ENCODE assay signal across 24 cellular contexts in the genomic region with DNA sequence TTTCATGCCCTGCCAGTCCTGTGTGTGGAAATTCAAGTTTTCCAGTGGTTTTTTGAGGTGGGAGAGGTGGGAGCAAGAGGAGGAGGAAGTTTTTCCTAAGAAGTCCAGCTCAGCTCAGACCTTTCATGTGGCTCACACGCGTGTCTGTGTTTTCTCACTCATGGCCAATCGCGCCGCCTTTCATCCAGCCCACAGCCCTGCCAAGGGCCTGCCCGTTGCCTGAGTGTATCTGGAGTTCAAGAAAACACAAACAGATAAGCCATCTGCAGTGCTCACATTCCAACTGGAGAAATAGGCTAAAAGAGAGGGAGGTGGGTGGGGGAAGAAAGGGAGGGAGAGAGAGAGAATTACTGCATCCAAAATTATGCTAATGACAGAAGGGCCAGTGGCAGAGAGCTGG.
"Had no signal": no experiment of that assay in that cellular context is flagged by ENCODE, and none has a peak within 500 bp of the region (broad histone marks: within the 10 kb centered on the region; RNA-seq: fewer than 3 reads in every experiment).

No MANE protein-coding gene starts in this region.

- H3K4me3 ChIP-seq: heart left ventricle, left lung, lung, ovary, right atrium auricular region, skin epidermis, suprapubic skin, thoracic aorta, tibial artery, upper lobe of right lung had no signal

- H3K27me3 ChIP-seq: ovary, right atrium auricular region, upper lobe of right lung had no signal

- H3K36me3 Mint-ChIP-seq: mesothelial cell of epicardium; natural killer cell treated with Interleukin-12 subunit alpha and Interleukin-12 subunit beta and Interleukin-15 and Interleukin-18, amount 100 ng/mL, for 72 hours; stimulated activated naive B cell treated with anti-CD40 and anti-IgM and Interleukin-4, amounts not matched to agents 10 μg/mL and 1 μg/mL and 100 μg/mL, for 72 hours had no signal

- H3K36me3 ChIP-seq: heart left ventricle, left lung, ovary, right atrium auricular region, suprapubic skin, thoracic aorta, tibial artery, upper lobe of right lung had no signal

- H3K27ac Mint-ChIP-seq: mesothelial cell of epicardium; naive thymus-derived CD4-positive, alpha-beta T cell; natural killer cell treated with Interleukin-12 subunit alpha and Interleukin-12 subunit beta and Interleukin-15 and Interleukin-18, amount 100 ng/mL, for 72 hours; progenitor cell of endocrine pancreas; stimulated activated naive B cell treated with anti-CD40 and anti-IgM and Interleukin-4, amounts not matched to agents 10 μg/mL and 1 μg/mL and 100 μg/mL, for 72 hours had no signal

- ATAC-seq: heart left ventricle; left cardiac atrium; left lung; naive thymus-derived CD4-positive, alpha-beta T cell; natural killer cell treated with Interleukin-12 subunit alpha and Interleukin-12 subunit beta and Interleukin-15 and Interleukin-18, amount 100 ng/mL, for 72 hours; sciatic nerve; stimulated activated naive B cell treated with anti-CD40 and anti-IgM and Interleukin-4, amounts not matched to agents 10 μg/mL and 1 μg/mL and 100 μg/mL, for 72 hours; stimulated activated naive CD8-positive, alpha-beta T cell treated with anti-CD3 and anti-CD28 coated beads, Interleukin-15, Interleukin-2, amounts not matched to agents 100 U/mL and 50 U/mL, for 24 hours; upper lobe of right lung had no signal

- H3K9me3 ChIP-seq: heart left ventricle, left lung, ovary, right atrium auricular region, suprapubic skin, thoracic aorta, tibial artery, upper lobe of right lung had no signal

- H3K27ac ChIP-seq: heart left ventricle, left lung, ovary, right atrium auricular region, skin epidermis, suprapubic skin, thoracic aorta, tibial artery, upper lobe of right lung had no signal

- H3K9me3 Mint-ChIP-seq: mesothelial cell of epicardium; natural killer cell treated with Interleukin-12 subunit alpha and Interleukin-12 subunit beta and Interleukin-15 and Interleukin-18, amount 100 ng/mL, for 72 hours had no signal

- H3K4me1 ChIP-seq: heart left ventricle, left lung, right atrium auricular region, suprapubic skin, tibial artery, upper lobe of right lung had no signal

- DNase-seq: heart left ventricle; kidney glomerular epithelial cell; left cardiac atrium; left lung; mesendoderm; naive thymus-derived CD4-positive, alpha-beta T cell; ovary; stimulated activated CD4-positive, alpha-beta T cell treated with anti-CD3 and anti-CD28 coated beads, Interleukin-12 subunit alpha, Interleukin-12 subunit beta, amount 100 ng/mL, for 4 hours; stimulated activated CD4-positive, alpha-beta T cell treated with anti-CD3 and anti-CD28 coated beads, Interleukin-15, amount 100 ng/mL, for 24 hours; stimulated activated CD4-positive, alpha-beta T cell treated with anti-CD3 and anti-CD28 coated beads, Interleukin-2, amount 100 ng/mL, for 24 hours; stimulated activated CD4-positive, alpha-beta T cell treated with anti-CD3 and anti-CD28 coated beads, Interleukin-4, amount 100 ng/mL, for 1 hour; stimulated activated naive B cell treated with anti-CD40 and anti-IgM and Interleukin-4, amounts not matched to agents 10 μg/mL and 1 μg/mL and 100 μg/mL, for 72 hours; stimulated activated naive CD8-positive, alpha-beta T cell treated with anti-CD3 and anti-CD28 coated beads, Interleukin-15, Interleukin-2, amounts not matched to agents 100 U/mL and 50 U/mL, for 24 hours; tibial artery; upper lobe of right lung had no signal

- H3K4me3 Mint-ChIP-seq: mesothelial cell of epicardium; naive thymus-derived CD4-positive, alpha-beta T cell; natural killer cell treated with Interleukin-12 subunit alpha and Interleukin-12 subunit beta and Interleukin-15 and Interleukin-18, amount 100 ng/mL, for 72 hours; stimulated activated naive B cell treated with anti-CD40 and anti-IgM and Interleukin-4, amounts not matched to agents 10 μg/mL and 1 μg/mL and 100 μg/mL, for 72 hours had no signal

- H3K4me1 Mint-ChIP-seq: stimulated activated naive B cell treated with anti-CD40 and anti-IgM and Interleukin-4, amounts not matched to agents 10 μg/mL and 1 μg/mL and 100 μg/mL, for 72 hours had no signal
